In genomic region chr10:1738950-1739349, GRCh38 we compare ENCODE assay signal across 13 cellular contexts. TPM values are rescaled to one million over a fixed set of nuclear protein-coding genes. Genes with fewer than 3 reads are reported as not detected.
A peak's percentile ranks its signal among the peaks of the same experiment; 100 is the strongest.
DNase-seq lines count a peak whose midpoint lies in the region; ATAC-seq, FAIRE-seq and TF ChIP-seq lines count a peak whose summit lies in the region.
"Had no signal": no experiment of that assay in that cellular context is flagged by ENCODE, and none has a peak within 500 bp of the region (broad histone marks: within the 10 kb centered on the region; RNA-seq: fewer than 3 reads in every experiment).

No MANE protein-coding gene starts in this region.

- H3K27ac Mint-ChIP-seq in stimulated activated naive B cell treated with anti-CD40 and anti-IgM and Interleukin-4, amounts not matched to agents 10 μg/mL and 1 μg/mL and 100 μg/mL, for 72 hours = peak overlapping the region; percentile 59
- H3K27ac Mint-ChIP-seq: activated naive CD8-positive, alpha-beta T cell had no signal

- H3K4me1 ChIP-seq in SK-N-SH (ENCODE audit: control insufficient read depth in 1 of 2, insufficient read depth in 2 of 2, low read depth in 1 of 2, low read length in 1 of 2) = peaks cover 0 to 9% of the 10 kb centered on the region in 2 experiments; a peak in 2 of 4 replicates

- CTCF ChIA-PET in SK-N-SH (lab: Yijun Ruan, JAX) = no interaction called here

- H3K27ac ChIP-seq in SK-N-SH (ENCODE audit: low read depth in 2 of 2, low read length in 1 of 2) = no peak overlapping the region
- H3K27ac ChIP-seq: coronary artery, PC-9 had no signal

- no peak overlapping the region for H3K4me3 ChIP-seq in SK-N-SH (ENCODE audit: low read depth in 2 of 2, low read length in 1 of 2)
- H3K4me3 ChIP-seq: coronary artery, PC-9 had no signal

- no peak for FAIRE-seq in HTR-8/SVneo (lab: Jason Lieb, UNC)
- FAIRE-seq: islet of Langerhans had no signal

- no peak for TF ChIP-seq RAD21 in SK-N-SH (IDR thresholded peaks at IDR 0.05; ENCODE audit: low read length)

- WGBS in SK-N-SH (ENCODE audit: low lambda C conversion rate) = 30% methylated on average over 3 of the region's 5 CpGs

- no peak for TF ChIP-seq CTCF in SK-N-SH (IDR thresholded peaks at IDR 0.05)

- no peaks in the 10 kb centered on the region for H3K9me3 Mint-ChIP-seq in stimulated activated naive B cell treated with anti-CD40 and anti-IgM and Interleukin-4, amounts not matched to agents 10 μg/mL and 1 μg/mL and 100 μg/mL, for 72 hours

- H3K36me3 Mint-ChIP-seq in stimulated activated naive B cell treated with anti-CD40 and anti-IgM and Interleukin-4, amounts not matched to agents 10 μg/mL and 1 μg/mL and 100 μg/mL, for 72 hours = no peaks in the 10 kb centered on the region
- H3K36me3 Mint-ChIP-seq: activated naive CD8-positive, alpha-beta T cell had no signal

- POLR2A ChIA-PET in SK-N-SH (lab: Yijun Ruan, JAX) = no interaction called here

- no peak for TF ChIP-seq EP300 in SK-N-SH (IDR thresholded peaks at IDR 0.05; ENCODE audit: borderline replicate concordance in 1 of 2, low read depth in 1 of 2, low read length in 1 of 2)

- H3K4me1 Mint-ChIP-seq in stimulated activated naive B cell treated with anti-CD40 and anti-IgM and Interleukin-4, amounts not matched to agents 10 μg/mL and 1 μg/mL and 100 μg/mL, for 72 hours = peaks cover 22 to 39% of the 10 kb centered on the region in 2 donors

- H3K79me2 ChIP-seq in SK-N-SH (ENCODE audit: insufficient read depth) = no peaks in the 10 kb centered on the region

- no peak overlapping the region for H2AFZ ChIP-seq in SK-N-SH (ENCODE audit: low read depth)
- H2AFZ ChIP-seq: PC-9 had no signal

- H3K4me2 ChIP-seq in SK-N-SH = no peak overlapping the region
- H3K4me2 ChIP-seq: PC-9 had no signal

- no peaks in the 10 kb centered on the region for H3K9me3 ChIP-seq in SK-N-SH

- no peaks in the 10 kb centered on the region for H3K9me2 ChIP-seq in SK-N-SH

- peaks cover 48 to 70% of the 10 kb centered on the region in 2 donors for H3K27me3 Mint-ChIP-seq in stimulated activated naive B cell treated with anti-CD40 and anti-IgM and Interleukin-4, amounts not matched to agents 10 μg/mL and 1 μg/mL and 100 μg/mL, for 72 hours

- H4K20me1 ChIP-seq in SK-N-SH (ENCODE audit: insufficient read depth) = no peaks in the 10 kb centered on the region

- H3F3A ChIP-seq in SK-N-SH (replicated peaks; ENCODE audit: insufficient read depth) = no peaks in the 10 kb centered on the region

- peak; percentile 42 for ATAC-seq in GM21723 (IDR thresholded peaks at IDR 0.05; ENCODE audit: unreplicated experiment)
- peak; percentile 42 for ATAC-seq in HG03354 (IDR thresholded peaks at IDR 0.05; ENCODE audit: poor library complexity, severe bottlenecking, unreplicated experiment)
- peak; percentile 82 to 86 for ATAC-seq in stimulated activated naive B cell treated with anti-CD40 and anti-IgM and Interleukin-4, amounts not matched to agents 10 μg/mL and 1 μg/mL and 100 μg/mL, for 72 hours (replicated peaks)

- H3K27me3 ChIP-seq in SK-N-SH (ENCODE audit: insufficient read depth) = no peaks in the 10 kb centered on the region

- H3K4me3 Mint-ChIP-seq in stimulated activated naive B cell treated with anti-CD40 and anti-IgM and Interleukin-4, amounts not matched to agents 10 μg/mL and 1 μg/mL and 100 μg/mL, for 72 hours = no peak overlapping the region
- H3K4me3 Mint-ChIP-seq: activated naive CD8-positive, alpha-beta T cell had no signal

- DNase-seq in NCI-H510A treated with DMSO at 0.1 percent for 48 hours (lab: John Stamatoyannopoulos, UW) (peak; percentile 41), NCI-H510A (lab: John Stamatoyannopoulos, UW) (no peak), HTR-8/SVneo (ENCODE audit: insufficient read length, low spot score) (no peak), NCI-H1417 treated with DMSO at 0.1 percent for 48 hours (lab: John Stamatoyannopoulos, UW) (no peak), SK-N-SH (no peak)
- peak; percentile 43 for DNase-seq in stimulated activated naive B cell treated with anti-CD40 and anti-IgM and Interleukin-4, amounts not matched to agents 10 μg/mL and 1 μg/mL and 100 μg/mL, for 72 hours
- DNase-seq: PC-9; stimulated activated CD4-positive, alpha-beta T cell treated with anti-CD3 and anti-CD28 coated beads, Interleukin-4, amount 100 ng/mL, for 4 hours had no signal

- H3K36me3 ChIP-seq in SK-N-SH (replicated peaks in 1 of 2; ENCODE audit: control insufficient read depth in 1 of 2, insufficient read depth in 2 of 2, low read length in 1 of 2) = no peaks in the 10 kb centered on the region

- no peak overlapping the region for H3K9ac ChIP-seq in SK-N-SH

TF ChIP-seq in SK-N-SH, 30 proteins besides CTCF, POLR2A, EP300 and RAD21:
- no peak for TF ChIP-seq MEF2A (IDR thresholded peaks at IDR 0.05; ENCODE audit: borderline replicate concordance, low read depth)
- TF ChIP-seq REST (IDR thresholded peaks at IDR 0.05; ENCODE audit: low read depth, low read length) = no peak
- TF ChIP-seq FOXM1 (IDR thresholded peaks at IDR 0.05; ENCODE audit: low read depth) = no peak
- TF ChIP-seq ZBTB33 (IDR thresholded peaks at IDR 0.05; ENCODE audit: borderline replicate concordance, low read depth) = no peak
- no peak for TF ChIP-seq USF2 (IDR thresholded peaks at IDR 0.05; ENCODE audit: borderline replicate concordance, low read depth, low read length)
- TF ChIP-seq NFIC (IDR thresholded peaks at IDR 0.05; ENCODE audit: borderline replicate concordance) = no peak

RNA-seq across cellular contexts. Expression of gene ADARB2, which starts 1.6 kb away (rescaled TPM):
- 0.06 TPM in 1 of 2 replicates, not detected in the other for polyA plus RNA-seq in SK-N-SH (2012; rRNA removed)
- polyA plus RNA-seq in SK-N-SH (2012; cell fraction: cytosol; rRNA removed) = under 0.01 and 0.05 TPM in 2 replicates
- polyA plus RNA-seq in SK-N-SH (2012; cell fraction: nucleus; rRNA removed) = 0.10 and 0.15 TPM in 2 replicates

Comparison
In these comparisons a context has a peak if more than half of its experiments do, and no peak if none do; other contexts are left out.
1. DNase-seq: peak in NCI-H510A treated with DMSO at 0.1 percent for 48 hours (single experiment) and stimulated activated naive B cell treated with anti-CD40 and anti-IgM and Interleukin-4, amounts not matched to agents 10 μg/mL and 1 μg/mL and 100 μg/mL, for 72 hours (single experiment); none in NCI-H510A (single experiment), HTR-8/SVneo (single experiment), NCI-H1417 treated with DMSO at 0.1 percent for 48 hours (single experiment) and SK-N-SH (single experiment).
2. Peak in every context shown above with its lines, with median percentiles within 50 percentile points of each other: ATAC-seq.